ENCODE assay signal across 21 cellular contexts in genomic region chr11:121892863-121893262, GRCh38.
DNase-seq lines count a peak whose midpoint lies in the region; ATAC-seq, FAIRE-seq and TF ChIP-seq lines count a peak whose summit lies in the region.
"Had no signal": no experiment of that assay in that cellular context is flagged by ENCODE, and none has a peak within 500 bp of the region (broad histone marks: within the 10 kb centered on the region; RNA-seq: fewer than 3 reads in every experiment).

No MANE protein-coding gene starts in this region.

- no peak for TF ChIP-seq POLR2A in gastroesophageal sphincter (IDR thresholded peaks at IDR 0.05)

- H3K4me1 ChIP-seq in gastroesophageal sphincter (peaks cover 3 to 30% (median 11%) of the 10 kb centered on the region in 3 donors), kidney (ENCODE audit: control insufficient read depth in 1 of 2, insufficient read depth in 1 of 2, low read depth in 1 of 2, low read length in 2 of 2) (no peaks in the 10 kb centered on the region)
- H3K4me1 ChIP-seq: upper lobe of right lung had no signal

- intact Hi-C loops in kidney (cut with DNase I), result no loop called here

- no peak for TF ChIP-seq EP300 in gastroesophageal sphincter (IDR thresholded peaks at IDR 0.05)

- ATAC-seq in gastroesophageal sphincter, result peak; percentile 40
- ATAC-seq in GM19023 (IDR thresholded peaks at IDR 0.05; ENCODE audit: unreplicated experiment), result no peak
- no peak for ATAC-seq in HG02884 (IDR thresholded peaks at IDR 0.05; ENCODE audit: unreplicated experiment)
- ATAC-seq: activated T-helper 17 cell treated with anti-CD3 and anti-CD28 coated beads, Interleukin-2, amount 50 U/mL, for 72 hours; CD8-positive, alpha-beta T cell; K562; Panc1; upper lobe of right lung had no signal

- DNase-seq in AG20443 (ENCODE audit: low spot score) (peak; percentile 45), M059J (ENCODE audit: low read depth) (peak; percentile 63), bronchial epithelial cell (ENCODE audit: low read depth) (peak; percentile 29), kidney (no peak), cerebellar cortex (ENCODE audit: low spot score) (no peak)
- DNase-seq: ACHN; activated CD4-positive, CD25-positive, alpha-beta regulatory T cell treated with anti-CD3 and anti-CD28 coated beads, Interleukin-2, amount 50 U/mL, for 72 hours; CD8-positive, alpha-beta T cell; DMS79; H7; NCI-H2107; NCI-H748 treated with DMSO at 0.1 percent for 48 hours; pancreas; sigmoid colon; upper lobe of right lung had no signal

- TF ChIP-seq CTCF in bronchial epithelial cell (IDR thresholded peaks at IDR 0.05; ENCODE audit: insufficient read depth, low read length, severe bottlenecking), result no peak
- TF ChIP-seq CTCF in gastroesophageal sphincter (IDR thresholded peaks at IDR 0.05), result no peak
- no peak for TF ChIP-seq CTCF in kidney (IDR thresholded peaks at IDR 0.05; ENCODE audit: borderline replicate concordance, extremely low read depth, insufficient read depth)

- H3K27ac ChIP-seq in gastroesophageal sphincter (peak overlapping the region in 1 of 4 donors; percentile 8), kidney (ENCODE audit: low read depth in 2 of 2, low read length in 2 of 2) (no peak overlapping the region)
- H3K27ac ChIP-seq: pancreas, sigmoid colon, upper lobe of right lung had no signal

- H3K27me3 ChIP-seq in bronchial epithelial cell (ENCODE audit: control insufficient read depth, insufficient read depth, low read length) (no peaks in the 10 kb centered on the region), gastroesophageal sphincter (no peaks in the 10 kb centered on the region)
- H3K27me3 ChIP-seq: pancreas, sigmoid colon, upper lobe of right lung had no signal

- H3K9ac ChIP-seq in kidney (ENCODE audit: low read length in 2 of 2), result no peak overlapping the region

- FAIRE-seq in bronchial epithelial cell (lab: Jason Lieb, UNC), result no peak
- no peak for FAIRE-seq in kidney (lab: Jason Lieb, UNC)
- FAIRE-seq: K562, pancreas had no signal

- H3K4me3 ChIP-seq in bronchial epithelial cell (ENCODE audit: low read depth, low read length) (no peak overlapping the region), gastroesophageal sphincter (no peak overlapping the region), kidney (ENCODE audit: low read length in 2 of 2) (no peak overlapping the region)
- H3K4me3 ChIP-seq: K562, pancreas, sigmoid colon, upper lobe of right lung had no signal

- 50 to 81% methylated on average over 3 of the region's 3 CpGs for WGBS in gastroesophageal sphincter (ENCODE audit: low coverage in 1 of 2), 2 donors

- H3K9me3 ChIP-seq in gastroesophageal sphincter (no peaks in the 10 kb centered on the region), kidney (ENCODE audit: control insufficient read depth in 1 of 2, low read length in 2 of 2) (no peaks in the 10 kb centered on the region)
- H3K9me3 ChIP-seq: pancreas, sigmoid colon, upper lobe of right lung had no signal

- H3K36me3 ChIP-seq in bronchial epithelial cell (ENCODE audit: control insufficient read depth, insufficient read depth, low read length) (no peaks in the 10 kb centered on the region), gastroesophageal sphincter (no peaks in the 10 kb centered on the region), kidney (ENCODE audit: control insufficient read depth in 1 of 2, insufficient read depth in 2 of 2, low read length in 2 of 2) (no peaks in the 10 kb centered on the region)
- H3K36me3 ChIP-seq: pancreas, sigmoid colon, upper lobe of right lung had no signal

Comparison
In these comparisons a context has a peak if more than half of its experiments do, and no peak if none do; other contexts are left out.
1. DNase-seq: peak in AG20443 (single experiment), M059J (single experiment) and bronchial epithelial cell (single experiment); none in kidney (single experiment) and cerebellar cortex (single experiment).